In genomic region chr5:68325065-68325580, GRCh38 we compare ENCODE assay signal across 17 cellular contexts.
"Had no signal": no experiment of that assay in that cellular context is flagged by ENCODE, and none has a peak within 500 bp of the region (broad histone marks: within the 10 kb centered on the region; RNA-seq: fewer than 3 reads in every experiment).

No MANE protein-coding gene starts in this region.

- H3K27ac ChIP-seq: ovary, upper lobe of left lung had no signal

- H3K9me3 ChIP-seq: left lung, ovary, upper lobe of left lung had no signal

- ATAC-seq: activated naive CD4-positive, alpha-beta T cell treated with anti-CD3 and anti-CD28 coated beads, Interleukin-2, amount 50 U/mL, for 72 hours; left lung; natural killer cell; right cardiac atrium; stimulated activated naive CD8-positive, alpha-beta T cell treated with anti-CD3 and anti-CD28 coated beads, Interleukin-15, Interleukin-2, amounts not matched to agents 100 U/mL and 50 U/mL, for 24 hours had no signal

- DNase-seq: activated CD4-positive, alpha-beta memory T cell treated with anti-CD3 and anti-CD28 coated beads, Interleukin-2, amount 10 ng/mL, durations not matched to agents 7 days and 5 days; activated CD4-positive, alpha-beta T cell treated with anti-CD3 and anti-CD28 coated beads, Interleukin-2, amount 10 ng/mL, durations not matched to agents 24 days and 14 days; activated gamma-delta T cell; aorta; effector CD8-positive, alpha-beta T cell; foreskin melanocyte; kidney glomerular epithelial cell; left lung; natural killer cell; ovary; right cardiac atrium; stimulated activated CD4-positive, alpha-beta T cell treated with anti-CD3 and anti-CD28 coated beads, Interleukin-12 subunit alpha, Interleukin-12 subunit beta, amount 100 ng/mL, for 4 hours; stimulated activated CD4-positive, alpha-beta T cell treated with anti-CD3 and anti-CD28 coated beads, Interleukin-4, amount 100 ng/mL, for 4 hours; stimulated activated naive CD8-positive, alpha-beta T cell treated with anti-CD3 and anti-CD28 coated beads, Interleukin-15, Interleukin-2, amounts not matched to agents 100 U/mL and 50 U/mL, for 24 hours; T-helper 1 cell; upper lobe of left lung had no signal

- H3K27me3 ChIP-seq: left lung, ovary, upper lobe of left lung had no signal

- H3K36me3 ChIP-seq: left lung, ovary, upper lobe of left lung had no signal

- H3K4me3 ChIP-seq: left lung, ovary, upper lobe of left lung had no signal
